ENCODE assay signal across 2 cellular contexts in genomic region chr18:57976230-57976773, GRCh38.
TF ChIP-seq lines count a peak whose summit lies in the region.

No MANE protein-coding gene starts in this region.

TF ChIP-seq in IMR-90, 13 proteins besides CTCF, POLR2A, EP300 and RAD21 (continued from another document):
- TF ChIP-seq ELK1 (IDR thresholded peaks at IDR 0.05; ENCODE audit: borderline replicate concordance, low read depth, low read length) (no peak), USF2 (IDR thresholded peaks at IDR 0.05; ENCODE audit: low read depth, low read length) (no peak), FOS (IDR thresholded peaks at IDR 0.05; ENCODE audit: low read depth, low read length) (no peak), MXI1 (IDR thresholded peaks at IDR 0.05; ENCODE audit: borderline replicate concordance, low read depth, low read length) (no peak), NFE2L2 (IDR thresholded peaks at IDR 0.05; ENCODE audit: low read depth, low read length) (no peak), MAZ (IDR thresholded peaks at IDR 0.05; ENCODE audit: borderline replicate concordance, low read depth, low read length) (no peak), RCOR1 (IDR thresholded peaks at IDR 0.05; ENCODE audit: insufficient replicate concordance, low read length) (no peak), SMC3 (IDR thresholded peaks at IDR 0.05; ENCODE audit: low read depth, low read length) (no peak)

TF ChIP-seq in GM23338, 12 proteins besides CTCF, POLR2A, EP300 and RAD21 (continued from another document):
- TF ChIP-seq, protein P1, sequence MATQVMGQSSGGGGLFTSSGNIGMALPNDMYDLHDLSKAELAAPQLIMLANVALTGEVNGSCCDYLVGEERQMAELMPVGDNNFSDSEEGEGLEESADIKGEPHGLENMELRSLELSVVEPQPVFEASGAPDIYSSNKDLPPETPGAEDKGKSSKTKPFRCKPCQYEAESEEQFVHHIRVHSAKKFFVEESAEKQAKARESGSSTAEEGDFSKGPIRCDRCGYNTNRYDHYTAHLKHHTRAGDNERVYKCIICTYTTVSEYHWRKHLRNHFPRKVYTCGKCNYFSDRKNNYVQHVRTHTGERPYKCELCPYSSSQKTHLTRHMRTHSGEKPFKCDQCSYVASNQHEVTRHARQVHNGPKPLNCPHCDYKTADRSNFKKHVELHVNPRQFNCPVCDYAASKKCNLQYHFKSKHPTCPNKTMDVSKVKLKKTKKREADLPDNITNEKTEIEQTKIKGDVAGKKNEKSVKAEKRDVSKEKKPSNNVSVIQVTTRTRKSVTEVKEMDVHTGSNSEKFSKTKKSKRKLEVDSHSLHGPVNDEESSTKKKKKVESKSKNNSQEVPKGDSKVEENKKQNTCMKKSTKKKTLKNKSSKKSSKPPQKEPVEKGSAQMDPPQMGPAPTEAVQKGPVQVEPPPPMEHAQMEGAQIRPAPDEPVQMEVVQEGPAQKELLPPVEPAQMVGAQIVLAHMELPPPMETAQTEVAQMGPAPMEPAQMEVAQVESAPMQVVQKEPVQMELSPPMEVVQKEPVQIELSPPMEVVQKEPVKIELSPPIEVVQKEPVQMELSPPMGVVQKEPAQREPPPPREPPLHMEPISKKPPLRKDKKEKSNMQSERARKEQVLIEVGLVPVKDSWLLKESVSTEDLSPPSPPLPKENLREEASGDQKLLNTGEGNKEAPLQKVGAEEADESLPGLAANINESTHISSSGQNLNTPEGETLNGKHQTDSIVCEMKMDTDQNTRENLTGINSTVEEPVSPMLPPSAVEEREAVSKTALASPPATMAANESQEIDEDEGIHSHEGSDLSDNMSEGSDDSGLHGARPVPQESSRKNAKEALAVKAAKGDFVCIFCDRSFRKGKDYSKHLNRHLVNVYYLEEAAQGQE (IDR thresholded peaks at IDR 0.05; ENCODE audit: unreplicated experiment): no peak
- TF ChIP-seq EZH2phosphoT487 (IDR thresholded peaks at IDR 0.05; ENCODE audit: unreplicated experiment) (no peak), POLR2AphosphoS5 (IDR thresholded peaks at IDR 0.05; ENCODE audit: low read depth) (no peak), CREB1 (CRISPR knock-in tag; IDR thresholded peaks at IDR 0.05; ENCODE audit: low read depth) (no peak)
